Comparison of ENCODE assay signal across 8 cellular contexts in the genomic region with DNA sequence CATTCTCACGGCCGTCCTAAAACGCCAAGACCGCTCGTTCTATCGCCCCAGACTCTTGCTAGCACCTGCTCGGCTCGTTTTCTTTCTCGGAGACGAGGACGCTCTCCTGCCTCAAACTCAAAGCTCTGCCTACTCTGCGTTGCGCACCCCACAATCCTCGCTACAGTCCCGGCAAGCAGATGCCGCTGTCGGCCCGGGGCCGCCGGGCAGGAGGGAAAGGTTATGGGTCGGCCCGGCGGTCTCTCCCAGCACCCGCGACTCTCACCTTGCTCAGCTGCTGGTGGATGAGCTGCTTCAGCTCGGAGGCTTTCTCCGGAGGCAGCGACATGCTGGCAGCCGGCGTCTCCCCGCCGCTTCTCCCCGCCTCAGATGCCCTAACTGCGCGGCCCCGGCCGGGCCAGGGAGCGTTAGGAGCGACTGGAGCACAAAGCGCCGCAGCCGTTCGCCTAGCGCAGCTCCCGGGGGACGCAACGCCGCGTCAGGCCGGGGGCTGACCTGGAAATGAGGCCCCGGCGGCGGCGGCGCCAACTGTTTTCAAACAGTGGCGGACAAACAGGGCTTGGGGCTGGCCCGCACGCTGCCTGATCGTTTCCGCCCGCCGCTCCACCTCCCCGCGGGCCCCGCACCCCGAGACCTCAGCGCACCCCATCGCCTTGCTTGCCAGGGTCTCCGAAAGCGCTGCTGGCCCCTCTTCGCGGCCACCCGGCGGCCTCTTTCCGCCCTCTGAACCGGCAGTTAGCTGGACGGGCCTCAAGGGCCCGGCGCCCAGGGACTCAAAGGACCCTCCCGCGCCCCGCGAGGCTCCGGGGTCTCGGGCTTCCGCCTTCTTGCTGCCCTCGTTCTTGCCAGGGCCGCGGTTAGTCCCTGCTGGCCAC. TPM values are rescaled to one million over a fixed set of nuclear protein-coding genes. Genes with fewer than 3 reads are reported as not detected.
A peak's percentile ranks its signal among the peaks of the same experiment; 100 is the strongest.
DNase-seq lines count a peak whose midpoint lies in the region; ATAC-seq, FAIRE-seq and TF ChIP-seq lines count a peak whose summit lies in the region.

A gene with protein sequence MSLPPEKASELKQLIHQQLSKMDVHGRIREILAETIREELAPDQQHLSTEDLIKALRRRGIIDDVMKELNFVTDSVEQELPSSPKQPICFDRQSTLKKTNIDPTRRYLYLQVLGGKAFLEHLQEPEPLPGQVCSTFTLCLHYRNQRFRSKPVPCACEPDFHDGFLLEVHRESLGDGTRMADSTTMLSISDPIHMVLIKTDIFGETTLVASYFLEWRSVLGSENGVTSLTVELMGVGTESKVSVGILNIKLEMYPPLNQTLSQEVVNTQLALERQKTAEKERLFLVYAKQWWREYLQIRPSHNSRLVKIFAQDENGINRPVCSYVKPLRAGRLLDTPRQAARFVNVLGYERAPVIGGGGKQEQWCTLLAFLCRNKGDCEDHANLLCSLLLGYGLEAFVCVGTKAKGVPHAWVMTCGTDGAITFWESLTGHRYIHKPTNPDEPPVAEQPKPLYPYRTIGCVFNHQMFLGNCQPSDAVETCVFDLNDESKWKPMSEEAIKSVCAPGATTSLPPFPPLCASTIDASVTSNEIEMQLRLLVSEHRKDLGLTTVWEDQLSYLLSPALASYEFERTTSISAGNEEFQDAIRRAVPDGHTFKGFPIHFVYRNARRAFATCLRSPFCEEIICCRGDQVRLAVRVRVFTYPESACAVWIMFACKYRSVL (minus strand): TSS at position 503 of the 875 bp plus-strand sequence. CDS start 175 bp downstream, at position 328.
A gene with protein sequence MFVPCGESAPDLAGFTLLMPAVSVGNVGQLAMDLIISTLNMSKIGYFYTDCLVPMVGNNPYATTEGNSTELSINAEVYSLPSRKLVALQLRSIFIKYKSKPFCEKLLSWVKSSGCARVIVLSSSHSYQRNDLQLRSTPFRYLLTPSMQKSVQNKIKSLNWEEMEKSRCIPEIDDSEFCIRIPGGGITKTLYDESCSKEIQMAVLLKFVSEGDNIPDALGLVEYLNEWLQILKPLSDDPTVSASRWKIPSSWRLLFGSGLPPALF (plus strand): TSS at position 822 of the 875 bp plus-strand sequence. CDS start 66 bp downstream, outside the sequence.

- peak; percentile 92 for ATAC-seq in HG02759 (IDR thresholded peaks at IDR 0.05; ENCODE audit: unreplicated experiment)
- ATAC-seq in left cardiac atrium = peak; percentile 96 to 97
- peak; percentile 96 for ATAC-seq in upper lobe of right lung

- H3K4me1 ChIP-seq in adrenal gland (replicated peaks in 1 of 2) (peaks cover 11 to 35% of the 10 kb centered on the region in 2 donors), prostate gland (replicated peaks) (peaks cover 8% of the 10 kb centered on the region), upper lobe of right lung (peaks cover 32% of the 10 kb centered on the region)

- H3K27me3 ChIP-seq in adrenal gland (no peaks in the 10 kb centered on the region), prostate gland (replicated peaks; ENCODE audit: insufficient read depth) (no peaks in the 10 kb centered on the region), upper lobe of right lung (no peaks in the 10 kb centered on the region)

- peak; percentile 86 for DNase-seq in GM12892 (ENCODE audit: insufficient read length)
- DNase-seq in NCI-H1417 treated with DMSO at 0.1 percent for 48 hours (lab: John Stamatoyannopoulos, UW) = peak; percentile 74
- DNase-seq in adrenal gland = peak; percentile 87 to 92 (median 90)
- DNase-seq in left cardiac atrium = peak; percentile 96
- peak; percentile 81 for DNase-seq in prostate gland (ENCODE audit: low spot score)
- DNase-seq in upper lobe of right lung = peak; percentile 96

- FAIRE-seq in GM12892 (lab: Jason Lieb, UNC) = peak; percentile 87

- intact Hi-C loops in T-helper 1 cell treated with Interleukin-12 subunit alpha and Interleukin-12 subunit beta and Interleukin-4 antibody, amounts not matched to agents 30 ng/mL and 1 ng/mL, for 36 hours (cut with micrococcal nuclease) = loop anchor here (1.0 to 5.0 kb wide), 14 partner anchors 44 to 1024 kb away; a partner anchor contains a TSS
- intact Hi-C loops in adrenal gland (cut with DNase I) (no loop called here), left cardiac atrium (cut with DNase I) (no loop called here), prostate gland (cut with DNase I) (loop anchor here (5.0 kb wide), 1 partner anchor 45 kb away; a partner anchor contains a TSS), upper lobe of right lung (cut with DNase I) (no loop called here)

- peaks cover 0 to 7% of the 10 kb centered on the region in 2 donors for H3K36me3 ChIP-seq in adrenal gland (replicated peaks in 1 of 2)
- H3K36me3 ChIP-seq in prostate gland = peaks cover 0 to under 1% of the 10 kb centered on the region in 2 donors
- H3K36me3 ChIP-seq in upper lobe of right lung = peaks cover 34% of the 10 kb centered on the region

- H3K9me3 ChIP-seq in adrenal gland (replicated peaks in 1 of 3) (no peaks in the 10 kb centered on the region), prostate gland (no peaks in the 10 kb centered on the region), upper lobe of right lung (no peaks in the 10 kb centered on the region)

- TF ChIP-seq POLR2A in GM12892 (IDR thresholded peaks at IDR 0.05; ENCODE audit: low read depth, low read length) (peak; percentile 94), adrenal gland (IDR thresholded peaks at IDR 0.05) (peak; percentile 88 to 95), prostate gland (IDR thresholded peaks at IDR 0.05) (peak; percentile 75)

- H3K4me3 ChIP-seq in adrenal gland (peak within 1 kb of the TSS; percentile 71 to 98 (median 90)), prostate gland (peak within 1 kb of the TSS; percentile 83 to 91), upper lobe of right lung (peak within 1 kb of the TSS; percentile 81)

- 0% methylated on average over 25 to 89 of the region's 89 CpGs for WGBS in adrenal gland, 4 donors
- WGBS in prostate gland = under 1% methylated on average over 63 of the region's 89 CpGs

- peak in 1 of 6 experiments; percentile 12 for TF ChIP-seq CTCF in adrenal gland (IDR thresholded peaks at IDR 0.05)
- no peak for TF ChIP-seq CTCF in prostate gland (IDR thresholded peaks at IDR 0.05)
- no peak for TF ChIP-seq CTCF in upper lobe of right lung (IDR thresholded peaks at IDR 0.05)

- peak within 1 kb of the TSS; percentile 76 to 98 (median 93) for H3K27ac ChIP-seq in adrenal gland
- peak within 1 kb of the TSS; percentile 93 to 96 for H3K27ac ChIP-seq in prostate gland
- peak within 1 kb of the TSS; percentile 98 for H3K27ac ChIP-seq in upper lobe of right lung

RNA-seq across cellular contexts. Expression of the first gene that starts in this region (rescaled TPM):
- 6.6 TPM for polyA plus RNA-seq in GM12892 (2012; ENCODE audit: missing spikeins)
- 12.1 and 13.4 TPM in 2 replicates for total RNA-seq in T-helper 1 cell treated with Interleukin-12 subunit alpha and Interleukin-12 subunit beta and Interleukin-4 antibody, amounts not matched to agents 30 ng/mL and 1 ng/mL, for 36 hours
- total RNA-seq in adrenal gland = 10 to 100 TPM in 1 of 8 donors, 1 to 10 TPM in 7; 2.8 to 32.2 (median 7.7) TPM
- 1 to 10 TPM; 2.6 to 7.9 (median 3.0) TPM for polyA plus RNA-seq in adrenal gland
- 1 to 10 TPM; 3.9 to 5.7 TPM for total RNA-seq in left cardiac atrium
- 10 to 100 TPM; 10.5 to 13.3 TPM for total RNA-seq in prostate gland
- total RNA-seq in upper lobe of right lung = 5.6 TPM

RNA-seq across cellular contexts. Expression of the second gene that starts in this region (rescaled TPM):
- 90.3 TPM for polyA plus RNA-seq in GM12892 (2012; ENCODE audit: missing spikeins)
- 104 and 107 TPM in 2 replicates for total RNA-seq in T-helper 1 cell treated with Interleukin-12 subunit alpha and Interleukin-12 subunit beta and Interleukin-4 antibody, amounts not matched to agents 30 ng/mL and 1 ng/mL, for 36 hours
- total RNA-seq in adrenal gland (10 to 100 TPM; 54.9 to 99.9 (median 77.5) TPM), left cardiac atrium (10 to 100 TPM; 43.8 to 45.9 TPM), prostate gland (10 to 100 TPM; 73.9 to 78.6 TPM), upper lobe of right lung (60.5 TPM)
- polyA plus RNA-seq in adrenal gland = 10 to 100 TPM; 89.9 to 99.8 (median 90.6) TPM

Comparison
In these comparisons a context has a peak if more than half of its experiments do, and no peak if none do; other contexts are left out.
1. Peak in every context shown above with its lines: DNase-seq, ATAC-seq, H3K4me3 ChIP-seq and H3K27ac ChIP-seq.
2. intact Hi-C loops: an anchor here in T-helper 1 cell treated with Interleukin-12 subunit alpha and Interleukin-12 subunit beta and Interleukin-4 antibody, amounts not matched to agents 30 ng/mL and 1 ng/mL, for 36 hours (1.0 to 5.0 kb wide) and prostate gland (5.0 kb wide); none called in adrenal gland, left cardiac atrium and upper lobe of right lung.